ENCODE assay signal across 17 cellular contexts in genomic region chr9:130126721-130127429, GRCh38. TPM values are rescaled to one million over a fixed set of nuclear protein-coding genes. Genes with fewer than 3 reads are reported as not detected.
DNase-seq lines count a peak whose midpoint lies in the region; ATAC-seq and TF ChIP-seq lines count a peak whose summit lies in the region.
"Had no signal": no experiment of that assay in that cellular context is flagged by ENCODE, and none has a peak within 500 bp of the region (broad histone marks: within the 10 kb centered on the region; RNA-seq: fewer than 3 reads in every experiment).

No MANE protein-coding gene starts in this region.

- peak overlapping the region; percentile 10 for H3K27ac Mint-ChIP-seq in activated CD4-positive, alpha-beta T cell treated with anti-CD3 and anti-CD28 coated beads, Interleukin-2, amount 10 ng/mL, durations not matched to agents 24 days and 14 days
- H3K27ac Mint-ChIP-seq in effector memory CD8-positive, alpha-beta T cell, result peak overlapping the region; percentile 100

- TF ChIP-seq CTCF in SU-DHL-6 (IDR thresholded peaks at IDR 0.05; ENCODE audit: insufficient read depth, low read length, poor library complexity, severe bottlenecking) (no peak), spleen (IDR thresholded peaks at IDR 0.05 in 8 of 11, conservative IDR thresholded peaks at IDR 0.05 in 3 of 11) (no peak), upper lobe of right lung (IDR thresholded peaks at IDR 0.05) (no peak)

- H3K4me2 ChIP-seq in SU-DHL-6 (ENCODE audit: low read depth, low read length, poor library complexity, severe bottlenecking), result no peak overlapping the region

- H2AFZ ChIP-seq in SU-DHL-6 (ENCODE audit: low read depth, low read length, severe bottlenecking), result no peak overlapping the region

- H3K4me1 Mint-ChIP-seq in activated CD4-positive, alpha-beta T cell treated with anti-CD3 and anti-CD28 coated beads, Interleukin-2, amount 10 ng/mL, durations not matched to agents 24 days and 14 days, result peaks cover 43% of the 10 kb centered on the region
- peaks cover 44 to 50% of the 10 kb centered on the region in 2 donors for H3K4me1 Mint-ChIP-seq in effector memory CD8-positive, alpha-beta T cell (ENCODE audit: low read depth in 2 of 2)

- ATAC-seq in effector memory CD8-positive, alpha-beta T cell (replicated peaks), result no peak
- ATAC-seq in GM21447 (IDR thresholded peaks at IDR 0.05; ENCODE audit: unreplicated experiment), result no peak
- no peak for ATAC-seq in upper lobe of right lung
- ATAC-seq: left lobe of liver had no signal

- no peak overlapping the region for H3K9ac ChIP-seq in SU-DHL-6 (ENCODE audit: low read length)

- H3K9me3 ChIP-seq in SU-DHL-6 (ENCODE audit: insufficient read depth, low read length) (no peaks in the 10 kb centered on the region), spleen (no peaks in the 10 kb centered on the region), upper lobe of right lung (no peaks in the 10 kb centered on the region)
- H3K9me3 ChIP-seq: adrenal gland, HAP-1 had no signal

- H3K4me3 Mint-ChIP-seq in activated CD4-positive, alpha-beta T cell treated with anti-CD3 and anti-CD28 coated beads, Interleukin-2, amount 10 ng/mL, durations not matched to agents 24 days and 14 days, result no peak overlapping the region
- peak overlapping the region; percentile 48 to 91 for H3K4me3 Mint-ChIP-seq in effector memory CD8-positive, alpha-beta T cell

- no peak for TF ChIP-seq POLR2A in spleen (IDR thresholded peaks at IDR 0.05)

- H3K9me3 Mint-ChIP-seq in activated CD4-positive, alpha-beta T cell treated with anti-CD3 and anti-CD28 coated beads, Interleukin-2, amount 10 ng/mL, durations not matched to agents 24 days and 14 days, result no peaks in the 10 kb centered on the region
- no peaks in the 10 kb centered on the region for H3K9me3 Mint-ChIP-seq in effector memory CD8-positive, alpha-beta T cell

- WGBS in spleen, 5 donors, result 63 to 81% (median 64%) methylated on average over 4 of the region's 4 CpGs

- H3K4me1 ChIP-seq in spleen, result peaks cover 10 to 49% (median 38%) of the 10 kb centered on the region in 6 donors
- H3K4me1 ChIP-seq in upper lobe of right lung, result peaks cover 15% of the 10 kb centered on the region
- H3K4me1 ChIP-seq: HAP-1 had no signal

- H3K79me2 ChIP-seq in SU-DHL-6 (ENCODE audit: insufficient read depth, low read length), result no peaks in the 10 kb centered on the region

- H3F3A ChIP-seq in SU-DHL-6 (ENCODE audit: insufficient read depth), result peaks cover 33% of the 10 kb centered on the region

- no peaks in the 10 kb centered on the region for H4K20me1 ChIP-seq in SU-DHL-6 (ENCODE audit: low read depth, low read length)

- H3K4me3 ChIP-seq in SU-DHL-6 (ENCODE audit: insufficient read depth, low read length, poor library complexity, severe bottlenecking) (no peak overlapping the region), spleen (no peak overlapping the region), upper lobe of right lung (no peak overlapping the region)
- H3K4me3 ChIP-seq: adrenal gland, HAP-1 had no signal

- H3K27me3 ChIP-seq in SU-DHL-6 (ENCODE audit: low read length) (no peaks in the 10 kb centered on the region), spleen (replicated peaks in 1 of 7) (no peaks in the 10 kb centered on the region), upper lobe of right lung (no peaks in the 10 kb centered on the region)
- H3K27me3 ChIP-seq: adrenal gland had no signal

- intact Hi-C loops in activated CD4-positive, alpha-beta T cell treated with anti-CD3 and anti-CD28 coated beads, Interleukin-2, amount 10 ng/mL, durations not matched to agents 24 days and 14 days (cut with micrococcal nuclease), result no loop called here
- intact Hi-C loops in spleen (cut with DNase I; ENCODE audit: low total_unique reads) (no loop called here), upper lobe of right lung (cut with DNase I) (no loop called here)

- H3K27ac ChIP-seq in SU-DHL-6 (ENCODE audit: low read depth, low read length) (peak overlapping the region; percentile 88), spleen (peak overlapping the region in 5 of 8 donors; percentile 77 to 83 (median 81)), upper lobe of right lung (no peak overlapping the region)
- H3K27ac ChIP-seq: HL-60 had no signal

- DNase-seq in activated CD4-positive, alpha-beta T cell treated with anti-CD3 and anti-CD28 coated beads, Interleukin-2, amount 10 ng/mL, durations not matched to agents 24 days and 14 days, result no peak
- DNase-seq in activated CD4-positive, alpha-beta T cell treated with anti-CD3 and anti-CD28 coated beads for 1 hour, result no peak
- DNase-seq in effector memory CD8-positive, alpha-beta T cell, result no peak
- DNase-seq in spleen (no peak), NCI-H82 (lab: John Stamatoyannopoulos, UW) (no peak), upper lobe of right lung (no peak)
- DNase-seq: adrenal gland; hippocampal formation; NCI-H774; RPMI8226; stimulated activated CD4-positive, alpha-beta T cell treated with anti-CD3 and anti-CD28 coated beads, Interleukin-2, amount 100 ng/mL, for 24 hours; T-helper 9 cell had no signal

- no peaks in the 10 kb centered on the region for H3K27me3 Mint-ChIP-seq in activated CD4-positive, alpha-beta T cell treated with anti-CD3 and anti-CD28 coated beads, Interleukin-2, amount 10 ng/mL, durations not matched to agents 24 days and 14 days
- H3K27me3 Mint-ChIP-seq in effector memory CD8-positive, alpha-beta T cell, result no peaks in the 10 kb centered on the region

- no peaks in the 10 kb centered on the region for H3K36me3 ChIP-seq in SU-DHL-6 (ENCODE audit: low read length)
- H3K36me3 ChIP-seq in spleen, result peaks cover 0 to 100% (median 34%) of the 10 kb centered on the region in 6 donors
- H3K36me3 ChIP-seq in upper lobe of right lung, result peaks cover 65% of the 10 kb centered on the region

- H3K9me2 ChIP-seq in SU-DHL-6 (replicated peaks; ENCODE audit: insufficient read depth, low read length), result no peaks in the 10 kb centered on the region

- peaks cover 47% of the 10 kb centered on the region for H3K36me3 Mint-ChIP-seq in activated CD4-positive, alpha-beta T cell treated with anti-CD3 and anti-CD28 coated beads, Interleukin-2, amount 10 ng/mL, durations not matched to agents 24 days and 14 days (ENCODE audit: low read depth)
- peaks cover 41% of the 10 kb centered on the region for H3K36me3 Mint-ChIP-seq in effector memory CD8-positive, alpha-beta T cell (ENCODE audit: insufficient read depth)

RNA-seq across cellular contexts. Expression of gene NCS1, which starts 45.3 kb away (rescaled TPM):
- total RNA-seq in activated CD4-positive, alpha-beta T cell treated with anti-CD3 and anti-CD28 coated beads, Interleukin-2, amount 10 ng/mL, durations not matched to agents 24 days and 14 days, result 5.3 and 5.4 TPM in 2 replicates
- total RNA-seq in spleen (1 to 10 TPM in 4 of 7 donors, under 1 TPM in 3; 0.46 to 2.5 (median 1.2) TPM), upper lobe of right lung (5.7 TPM)
- 1 to 10 TPM in 2 of 3 donors, under 1 TPM in 1; 0.50 to 1.6 (median 1.3) TPM for polyA plus RNA-seq in spleen
